Comparison of ENCODE assay signal across 9 cellular contexts in genomic region chrX:19382500-19383145, GRCh38. TPM values are rescaled to one million over a fixed set of nuclear protein-coding genes. Genes with fewer than 3 reads are reported as not detected.
DNase-seq lines count a peak whose midpoint lies in the region; ATAC-seq, FAIRE-seq and TF ChIP-seq lines count a peak whose summit lies in the region.
"Had no signal": no experiment of that assay in that cellular context is flagged by ENCODE, and none has a peak within 500 bp of the region (broad histone marks: within the 10 kb centered on the region; RNA-seq: fewer than 3 reads in every experiment).

No MANE protein-coding gene starts in this region.

- intact Hi-C loops in K562 (cut with micrococcal nuclease): no loop called here

- TF ChIP-seq EP300 in K562 (IDR thresholded peaks at IDR 0.05; ENCODE audit: low read length): no peak

- H3K36me3 ChIP-seq in KMS-11 (ENCODE audit: insufficient read depth) (no peaks in the 10 kb centered on the region), K562 (ENCODE audit: control insufficient read depth, insufficient read depth, low read length) (no peaks in the 10 kb centered on the region)

- in situ Hi-C loops in K562 (cut with MboI): no loop called here

- H3K27ac ChIP-seq in KMS-11 (no peak overlapping the region), K562 (ENCODE audit: extremely low read depth, low read depth, low read length) (no peak overlapping the region)

- H3K9me3 ChIP-seq in K562 (replicated peaks; ENCODE audit: control insufficient read depth, insufficient read depth, low read depth, low read length): no peaks in the 10 kb centered on the region

- ATAC-seq in K562: peak; percentile 99
- ATAC-seq in HG02870 (IDR thresholded peaks at IDR 0.05; ENCODE audit: unreplicated experiment): no peak

- H4K20me1 ChIP-seq in KMS-11 (ENCODE audit: insufficient read depth) (no peaks in the 10 kb centered on the region), K562 (replicated peaks; ENCODE audit: control insufficient read depth, insufficient read depth, low read length) (no peaks in the 10 kb centered on the region)

- POLR2A ChIA-PET in K562 (lab: Yijun Ruan, JAX): interaction anchor here (0.6 to 1.6 kb wide), 5 partner anchors 10 to 847 kb away, joined by 3 to 5 read pairs (median 4); no protein-coding TSS in a partner anchor

- H3K4me1 ChIP-seq in KMS-11 (ENCODE audit: low read depth, poor library complexity, severe bottlenecking) (no peaks in the 10 kb centered on the region), K562 (replicated peaks in 1 of 2; ENCODE audit: control insufficient read depth in 2 of 2, insufficient read depth in 2 of 2, low read length in 2 of 2) (no peaks in the 10 kb centered on the region)

- no peak for TF ChIP-seq POLR2A in K562 (conservative IDR thresholded peaks at IDR 0.05)

- CTCF ChIA-PET in K562 (lab: Yijun Ruan, JAX; ENCODE audit: low intra/inter-chr PET ratio): interaction anchor here (1.5 kb wide), 1 partner anchor 10 kb away, joined by 3 read pairs; no protein-coding TSS in a partner anchor

- BruUV-seq in K562 (replicated peaks; lab: Mats Ljungman, UMichigan): no TSS peak

- TF ChIP-seq CTCF in KMS-11 (conservative IDR thresholded peaks at IDR 0.05; ENCODE audit: low read depth, low read length): peak; percentile 46; the same call in 1 of the 2 replicates
- TF ChIP-seq CTCF in K562 (IDR thresholded peaks at IDR 0.05 in 2 of 3, conservative IDR thresholded peaks at IDR 0.05 in 1 of 3; ENCODE audit: insufficient read depth in 2 of 3, low read depth in 1 of 3, low read length in 3 of 3): peak; percentile 63 to 75 (median 67)

- H2AFZ ChIP-seq in KMS-11 (ENCODE audit: low read depth): no peak overlapping the region
- H2AFZ ChIP-seq in K562 (ENCODE audit: low read depth, low read length): no peak overlapping the region

- FAIRE-seq in K562 (lab: Jason Lieb, UNC): peak; percentile 61
- FAIRE-seq: endometrium had no signal

- peak in 1 of 2 experiments; percentile 66; a peak in 2 of 4 replicates for TF ChIP-seq RAD21 in K562 (CRISPR knock-in tag; conservative IDR thresholded peaks at IDR 0.05 in 1 of 2, IDR thresholded peaks at IDR 0.05 in 1 of 2)

- peak; percentile 52 for DNase-seq in NCI-H748 (lab: John Stamatoyannopoulos, UW; ENCODE audit: unreplicated experiment)
- no peak for DNase-seq in NCI-H748 treated with DMSO at 0.1 percent for 48 hours (lab: John Stamatoyannopoulos, UW)
- DNase-seq in T-helper 2 cell: peak in 4 of 5 experiments; percentile 11 to 51 (median 24)
- peak in 3 of 4 experiments; percentile 24 to 65 (median 42) for DNase-seq in K562 (ENCODE audit: extremely low read depth in 1 of 4, low spot score in 3 of 4)
- DNase-seq in kidney tubule cell (ENCODE audit: low spot score): peak; percentile 43
- DNase-seq in stimulated activated CD8-positive, alpha-beta memory T cell treated with anti-CD3 and anti-CD28 coated beads, Interleukin-12 subunit alpha, Interleukin-12 subunit beta, amount 100 ng/mL, for 1 hour (ENCODE audit: low read depth): peak; percentile 13

- H3K79me2 ChIP-seq in KMS-11 (ENCODE audit: insufficient read depth, low read depth) (no peaks in the 10 kb centered on the region), K562 (ENCODE audit: control insufficient read depth, insufficient read depth, low read length) (no peaks in the 10 kb centered on the region)

- WGBS in K562 (ENCODE audit: insufficient coverage, low coverage, missing lambda C conversion rate): 6% methylated on average over 14 of the region's 16 CpGs

- H3K9ac ChIP-seq in KMS-11 (no peak overlapping the region), K562 (ENCODE audit: insufficient read depth in 1 of 2, low read depth in 2 of 2, low read length in 2 of 2) (no peak overlapping the region)

- no peak overlapping the region for H3K4me2 ChIP-seq in KMS-11
- H3K4me2 ChIP-seq in K562 (ENCODE audit: insufficient read depth, low read length): no peak overlapping the region

- H3K27me3 ChIP-seq in KMS-11 (ENCODE audit: insufficient read depth, low read depth) (no peaks in the 10 kb centered on the region), K562 (ENCODE audit: control insufficient read depth in 2 of 2, insufficient read depth in 2 of 2, low read length in 2 of 2) (peaks cover 4 to 38% of the 10 kb centered on the region in 2 experiments; a peak in 4 of 5 replicates)

- no peak overlapping the region for H3K4me3 ChIP-seq in KMS-11 (IDR thresholded peaks at IDR 0.05; ENCODE audit: insufficient read depth, low read depth, low read length)
- H3K4me3 ChIP-seq in K562: no peak overlapping the region

- H3K9me1 ChIP-seq in K562 (ENCODE audit: control insufficient read depth, insufficient read depth, low read length): no peaks in the 10 kb centered on the region

TF ChIP-seq in K562, 482 proteins besides CTCF, POLR2A, EP300 and RAD21:
- 0 out of 2 replicates have a peak, but pooled peaks have one; percentile 19 for TF ChIP-seq CTBP1 (IDR thresholded peaks at IDR 0.05; ENCODE audit: borderline replicate concordance)
- peak; percentile 67 for TF ChIP-seq SMC3 (conservative IDR thresholded peaks at IDR 0.05; ENCODE audit: insufficient read depth, low read depth, low read length)
- peak; percentile 35; the same call in 1 of the 2 replicates for TF ChIP-seq RB1 (IDR thresholded peaks at IDR 0.05; ENCODE audit: low read depth)
- TF ChIP-seq CXXC5 (CRISPR knock-in tag; IDR thresholded peaks at IDR 0.05): no peak
- TF ChIP-seq SPI1 (IDR thresholded peaks at IDR 0.05; ENCODE audit: borderline replicate concordance, low read depth, low read length): 0 out of 2 replicates have a peak, but pooled peaks have one; percentile 10

RNA-seq across cellular contexts. Expression of gene PDHA1, which starts 38.9 kb away (rescaled TPM):
- 161 and 253 TPM in 2 replicates for total RNA-seq in K562 (2011; cell fraction: chromatin; rRNA removed; ENCODE audit: low replicate concordance)
- 59.4 and 72.5 TPM in 2 replicates for total RNA-seq in K562 (2011; cell fraction: nucleolus; rRNA removed)
- total RNA-seq in K562 (2011; cell fraction: nucleoplasm; rRNA removed): 126 and 135 TPM in 2 replicates
- total RNA-seq in K562 (2014; rRNA removed): 363 and 407 TPM in 2 replicates
- total RNA-seq in K562 (2014; rRNA removed; fragmentation: Illumina TruSeq; extraction: Trizol): 384 and 424 TPM in 2 replicates
- total RNA-seq in K562 (2015; rRNA removed; fragmentation: Illumina TruSeq; extraction: Trizol): 345 and 352 TPM in 2 replicates
- total RNA-seq in K562 (2021): 425 and 446 TPM in 2 replicates
- polyA plus RNA-seq in K562 (2011; rRNA removed): 504 and 540 TPM in 2 replicates
- 193 and 286 TPM in 2 replicates for polyA plus RNA-seq in K562 (2011; cell fraction: cytosol; rRNA removed)
- polyA plus RNA-seq in K562 (2011; cell fraction: nucleus; rRNA removed): 301 and 409 TPM in 2 replicates
- 168 and 315 TPM in 2 replicates for polyA plus RNA-seq in K562 (2012)
- 468 and 487 TPM in 2 replicates for polyA plus RNA-seq in K562 (2014; fragmentation: Illumina TruSeq; extraction: Trizol)
- 100 to 1,000 TPM; 463 to 882 TPM for polyA plus RNA-seq in K562 (2014; fragmentation: Nextera tagmentation; extraction: Ambion mirVana)
- polyA plus RNA-seq in K562 (2014; rRNA removed): 430 and 588 TPM in 2 replicates
- 413 and 418 TPM in 2 replicates for polyA minus RNA-seq in K562 (2011; rRNA and poly(A)+ RNA removed)
- polyA minus RNA-seq in K562 (2011; cell fraction: cytosol; rRNA and poly(A)+ RNA removed): 113 and 115 TPM in 2 replicates
- polyA minus RNA-seq in K562 (2011; cell fraction: nucleus; rRNA and poly(A)+ RNA removed): 27.2 and 64.5 TPM in 2 replicates
